ENCODE assay signal across 9 cellular contexts in genomic region chr4:38207110-38207457, GRCh38.
"Had no signal": no experiment of that assay in that cellular context is flagged by ENCODE, and none has a peak within 500 bp of the region (broad histone marks: within the 10 kb centered on the region; RNA-seq: fewer than 3 reads in every experiment).

No MANE protein-coding gene starts in this region.

- H3K4me2 ChIP-seq: GM23338 had no signal

- FAIRE-seq: H1, H54, K562 had no signal

- H3K27ac ChIP-seq: HL-60 had no signal

- ATAC-seq: GM23338, K562 had no signal

- H2AFZ ChIP-seq: GM23338 had no signal

- DNase-seq: H9, HCEC 1CT, IMR-90, KG1 had no signal

- H3K4me3 ChIP-seq: GM23338, K562 had no signal
